In genomic region chr1:38990746-38991637, GRCh38 we compare ENCODE assay signal across 8 cellular contexts. TPM values are rescaled to one million over a fixed set of nuclear protein-coding genes. Genes with fewer than 3 reads are reported as not detected.
DNase-seq lines count a peak whose midpoint lies in the region; ATAC-seq lines count a peak whose summit lies in the region.

Gene AKIRIN1, plus strand, starts transcription at chr1:38991276. Its CDS starts 105 bp downstream, at chr1:38991381.

- no peaks in the 10 kb centered on the region for H3K9me3 Mint-ChIP-seq in immature natural killer cell

- H3K27ac ChIP-seq in caudate nucleus (ENCODE audit: low read depth, low read length) = peak within 1 kb of the TSS; percentile 98

- peaks cover 0 to 5% (median 4%) of the 10 kb centered on the region in 3 donors for H3K36me3 Mint-ChIP-seq in immature natural killer cell

- peaks cover 34 to 45% of the 10 kb centered on the region in 2 donors for H3K4me1 Mint-ChIP-seq in immature natural killer cell

- peak within 1 kb of the TSS; percentile 72 to 88 (median 86) for H3K4me3 Mint-ChIP-seq in immature natural killer cell

- H3K27me3 Mint-ChIP-seq in immature natural killer cell (ENCODE audit: low read depth in 3 of 3) = peaks cover 1 to 16% (median 2%) of the 10 kb centered on the region in 3 donors

- peak within 1 kb of the TSS; percentile 80 to 95 (median 92) for H3K27ac Mint-ChIP-seq in immature natural killer cell

- DNase-seq in AG08396 (ENCODE audit: low spot score) (peak; percentile 100), NCI-H226 (peak; percentile 95), caudate nucleus (lab: John Stamatoyannopoulos, UW) (peak; percentile 69 to 99 (median 96)), immature natural killer cell (peak; percentile 98 to 99 (median 98)), smooth muscle cell of the brain vasculature (ENCODE audit: low read depth, low spot score) (peak; percentile 85)
- DNase-seq in activated CD4-positive, CD25-positive, alpha-beta regulatory T cell (lab: John Stamatoyannopoulos, UW) = peak; percentile 88 to 96 (median 92)

- ATAC-seq in GM19023 (IDR thresholded peaks at IDR 0.05; ENCODE audit: unreplicated experiment) (peak; percentile 98), HG03196 (IDR thresholded peaks at IDR 0.05; ENCODE audit: unreplicated experiment) (peak; percentile 92)

RNA-seq across cellular contexts. Expression of gene AKIRIN1, which starts in this region (rescaled TPM):
- 10 to 100 TPM; 69.5 to 89.2 (median 74.8) TPM for polyA plus RNA-seq in immature natural killer cell

Comparison
In these comparisons a context has a peak if more than half of its experiments do, and no peak if none do; other contexts are left out.
1. Peak in every context shown above with its lines: DNase-seq, ATAC-seq and H3K27ac ChIP-seq.